ENCODE assay signal across 20 cellular contexts in the genomic region with DNA sequence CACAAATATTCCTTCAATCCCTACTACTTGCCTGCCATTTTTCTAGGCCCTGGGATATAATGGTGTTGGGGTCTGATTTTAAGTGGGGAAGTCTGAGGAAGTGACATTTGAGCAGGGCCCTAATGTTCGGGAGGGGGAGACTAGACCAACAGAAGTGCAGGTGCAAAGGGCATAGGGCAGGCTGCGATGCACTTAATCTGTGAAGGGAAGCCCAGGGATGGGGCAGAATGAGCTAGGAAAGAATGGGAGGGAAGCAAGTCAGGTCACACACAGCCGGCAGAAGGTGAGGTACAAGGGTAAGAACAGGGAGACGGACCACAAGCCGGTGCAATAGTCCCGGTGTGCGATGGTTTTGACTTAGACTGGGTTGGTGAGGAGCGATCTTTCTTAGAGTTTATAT.
DNase-seq lines count a peak whose midpoint lies in the region; FAIRE-seq and TF ChIP-seq lines count a peak whose summit lies in the region.
"Had no signal": no experiment of that assay in that cellular context is flagged by ENCODE, and none has a peak within 500 bp of the region (broad histone marks: within the 10 kb centered on the region; RNA-seq: fewer than 3 reads in every experiment).

No MANE protein-coding gene starts in this region.

- no peak overlapping the region for H2BK5ac ChIP-seq in H1 (ENCODE audit: low read depth, low read length)

- H3K36me3 ChIP-seq in right atrium auricular region (no peaks in the 10 kb centered on the region), H1 (ENCODE audit: control insufficient read depth in 2 of 4, insufficient read depth in 4 of 4, low read length in 3 of 4) (no peaks in the 10 kb centered on the region)
- H3K36me3 ChIP-seq: BLaER1 had no signal

- POLR2A ChIA-PET in H1 (lab: Charles Lee; ENCODE audit: partially characterized antibody) = interaction anchor here (2.0 kb wide), 1 partner anchor 136 kb away, joined by 5 read pairs; no protein-coding TSS in a partner anchor

- H3K4me2 ChIP-seq in H1 (ENCODE audit: insufficient read depth in 1 of 2, low read depth in 2 of 2, low read length in 2 of 2) = no peak overlapping the region
- H3K4me2 ChIP-seq: BLaER1 had no signal

- H2BK120ac ChIP-seq in H1 (replicated peaks; ENCODE audit: low read depth, low read length) = no peak overlapping the region

- H3K79me1 ChIP-seq in H1 (ENCODE audit: low read depth, low read length) = no peaks in the 10 kb centered on the region

- H2BK20ac ChIP-seq in H1 (ENCODE audit: low read length) = no peak overlapping the region

- no peaks in the 10 kb centered on the region for H3K27me3 ChIP-seq in right atrium auricular region
- H3K27me3 ChIP-seq in H1 (replicated peaks in 1 of 4; ENCODE audit: control insufficient read depth in 3 of 4, extremely low read depth in 1 of 4, insufficient read depth in 3 of 4, low read length in 3 of 4) = no peaks in the 10 kb centered on the region
- H3K27me3 ChIP-seq: BLaER1 had no signal

- peaks cover 0 to 29% of the 10 kb centered on the region in 2 donors for H3K4me1 ChIP-seq in right atrium auricular region
- H3K4me1 ChIP-seq in H1 (replicated peaks in 1 of 4; ENCODE audit: control insufficient read depth in 3 of 4, insufficient read depth in 4 of 4, low read length in 3 of 4) = no peaks in the 10 kb centered on the region
- H3K4me1 ChIP-seq: BLaER1 had no signal

- H2BK15ac ChIP-seq in H1 (ENCODE audit: low read length) = no peak overlapping the region

- H3K79me2 ChIP-seq in H1 (ENCODE audit: control insufficient read depth in 1 of 2, insufficient read depth in 2 of 2, low read length in 2 of 2) = no peaks in the 10 kb centered on the region

- TF ChIP-seq RAD21 in H1 (IDR thresholded peaks at IDR 0.05 in 1 of 2, conservative IDR thresholded peaks at IDR 0.05 in 1 of 2; ENCODE audit: low read depth in 2 of 2, low read length in 2 of 2) = no peak

- H4K20me1 ChIP-seq in H1 (replicated peaks in 1 of 2; ENCODE audit: control insufficient read depth in 1 of 2, insufficient read depth in 2 of 2, low read length in 2 of 2) = no peaks in the 10 kb centered on the region
- H4K20me1 ChIP-seq: BLaER1 had no signal

- no peak overlapping the region for H3K56ac ChIP-seq in H1 (replicated peaks; ENCODE audit: insufficient read length, low read depth, low read length)

- DNase-seq in cardiac septum (ENCODE audit: low spot score) = peak; percentile 54
- no peak for DNase-seq in right atrium auricular region (ENCODE audit: low spot score)
- no peak for DNase-seq in H1 (ENCODE audit: low read depth in 1 of 2, low spot score in 2 of 2)
- peak; percentile 71 for DNase-seq in mesenteric fat pad (ENCODE audit: low spot score)
- DNase-seq in stimulated activated CD4-positive, alpha-beta T cell treated with anti-CD3 and anti-CD28 coated beads, Interleukin-4, amount 100 ng/mL, for 1 hour = no peak
- DNase-seq in NCI-H226 = no peak
- DNase-seq: Caco-2; CD4-positive, CD25-positive, alpha-beta regulatory T cell; CD8-positive, alpha-beta T cell; DMS153; DND-41; GOT3; H7; HCEC 1CT had no signal

- no peak overlapping the region for H4K8ac ChIP-seq in H1 (ENCODE audit: extremely low read depth, insufficient read depth, low read length)

- no peak overlapping the region for H2AFZ ChIP-seq in H1 (ENCODE audit: low read length)

- H2AK5ac ChIP-seq in H1 (ENCODE audit: low read depth, low read length) = no peak overlapping the region

- H3K9me3 ChIP-seq in right atrium auricular region = no peaks in the 10 kb centered on the region
- H3K9me3 ChIP-seq in H1 (ENCODE audit: insufficient read depth in 2 of 2, low read depth in 1 of 2, low read length in 1 of 2) = no peaks in the 10 kb centered on the region
- H3K9me3 ChIP-seq: BLaER1, Caco-2 had no signal

- H3K4ac ChIP-seq in H1 (replicated peaks; ENCODE audit: insufficient read length, low read depth, low read length) = no peak overlapping the region

- WGBS in H1 (ENCODE audit: extremely low coverage in 1 of 2, insufficient coverage in 1 of 2, insufficient read length in 1 of 2, insufficient replicate concordance in 2 of 2, low coverage in 1 of 2, low lambda C conversion rate in 2 of 2, missing lambda C conversion rate in 1 of 2), 2 experiments = 91% methylated on average over 8 of the region's 8 CpGs; no CpG with 5 or more reads in 1 of the 2 experiments

- no peak overlapping the region for H3K18ac ChIP-seq in H1 (ENCODE audit: extremely low read depth, low read length)

- TF ChIP-seq CTCF in right atrium auricular region (IDR thresholded peaks at IDR 0.05) (no peak), H1 (IDR thresholded peaks at IDR 0.05; ENCODE audit: control extremely low read depth in 1 of 3, insufficient read depth in 1 of 3, low read depth in 1 of 3, low read length in 3 of 3) (no peak)

- H3K27ac ChIP-seq in right atrium auricular region = no peak overlapping the region
- H3K27ac ChIP-seq in H1 (ENCODE audit: low read depth, low read length) = no peak overlapping the region
- H3K27ac ChIP-seq: 22Rv1, BLaER1, C4-2B had no signal

- TF ChIP-seq EP300 in H1 (IDR thresholded peaks at IDR 0.05; ENCODE audit: borderline replicate concordance in 1 of 2, low read depth in 2 of 2, low read length in 2 of 2) = no peak

- no peak overlapping the region for H3K14ac ChIP-seq in H1 (ENCODE audit: insufficient read length)

- H2BK12ac ChIP-seq in H1 (ENCODE audit: low read depth, low read length) = no peak overlapping the region

- intact Hi-C loops in cardiac septum (cut with DNase I) = no loop called here

- H3K23ac ChIP-seq in H1 (ENCODE audit: insufficient read length) = no peak overlapping the region

- TF ChIP-seq POLR2A in H1 (IDR thresholded peaks at IDR 0.05; ENCODE audit: control extremely low read depth in 1 of 2, low read depth in 2 of 2, low read length in 2 of 2) = no peak

- no peak for FAIRE-seq in H1 (lab: Jason Lieb, UNC)
- FAIRE-seq: A204.1, G401.6, GM12892 had no signal

- no peaks in the 10 kb centered on the region for H3K23me2 ChIP-seq in H1 (ENCODE audit: low read depth, low read length)

- peak overlapping the region; percentile 39 for H4K91ac ChIP-seq in H1 (replicated peaks; ENCODE audit: insufficient read length, low read length)

- H3K9ac ChIP-seq in H1 (replicated peaks in 1 of 4; ENCODE audit: extremely low read depth in 1 of 4, low read depth in 3 of 4, low read length in 3 of 4) = no peak overlapping the region
- H3K9ac ChIP-seq: BLaER1 had no signal

- no peak overlapping the region for H3K4me3 ChIP-seq in right atrium auricular region
- no peak overlapping the region for H3K4me3 ChIP-seq in H1 (ENCODE audit: extremely low read depth in 1 of 4, insufficient read depth in 2 of 4, low read depth in 3 of 4, low read length in 4 of 4)
- H3K4me3 ChIP-seq: BLaER1 had no signal

- H4K5ac ChIP-seq in H1 (ENCODE audit: insufficient read length, low read depth, low read length) = no peak overlapping the region

- CTCF ChIA-PET in H1 (lab: Charles Lee; ENCODE audit: partially characterized antibody) = interaction anchor here (1.0 to 12.8 kb wide), 4 partner anchors 135 to 175 kb away, joined by 3 to 199 read pairs (median 4); no protein-coding TSS in a partner anchor

TF ChIP-seq in H1, 55 proteins besides CTCF, POLR2A, EP300 and RAD21:
- TF ChIP-seq BCL11A (IDR thresholded peaks at IDR 0.05; ENCODE audit: low read depth in 2 of 2, low read length in 2 of 2) (no peak), CTBP2 (IDR thresholded peaks at IDR 0.05; ENCODE audit: borderline replicate concordance, insufficient read depth, insufficient read length, low read length) (no peak), RFX5 (IDR thresholded peaks at IDR 0.05; ENCODE audit: borderline replicate concordance, low read depth, low read length) (no peak), FOSL1 (IDR thresholded peaks at IDR 0.05; ENCODE audit: insufficient read depth, low read depth, low read length) (no peak), RNF2 (IDR thresholded peaks at IDR 0.05; ENCODE audit: borderline replicate concordance, low read depth, low read length, missing control alignments, poor library complexity, severe bottlenecking) (no peak), HDAC6 (IDR thresholded peaks at IDR 0.05; ENCODE audit: low read depth, low read length) (no peak), TBP (IDR thresholded peaks at IDR 0.05; ENCODE audit: low read depth, low read length) (no peak), NANOG (IDR thresholded peaks at IDR 0.05; ENCODE audit: insufficient read depth, low read depth, low read length, poor library complexity, severe bottlenecking) (no peak), TAF7 (optimal IDR thresholded peaks at IDR 0.05; ENCODE audit: borderline replicate concordance, low read depth, low read length) (no peak), SP2 (IDR thresholded peaks at IDR 0.05; ENCODE audit: low read length) (no peak), ATF2 (IDR thresholded peaks at IDR 0.05; ENCODE audit: low read length) (no peak), KDM4A (IDR thresholded peaks at IDR 0.05; ENCODE audit: low read depth, low read length, severe bottlenecking) (no peak), TEAD4 (IDR thresholded peaks at IDR 0.05; ENCODE audit: low read depth, low read length) (no peak), GTF2F1 (IDR thresholded peaks at IDR 0.05; ENCODE audit: borderline replicate concordance, low read depth, low read length) (no peak)
- TF ChIP-seq, protein P1, sequence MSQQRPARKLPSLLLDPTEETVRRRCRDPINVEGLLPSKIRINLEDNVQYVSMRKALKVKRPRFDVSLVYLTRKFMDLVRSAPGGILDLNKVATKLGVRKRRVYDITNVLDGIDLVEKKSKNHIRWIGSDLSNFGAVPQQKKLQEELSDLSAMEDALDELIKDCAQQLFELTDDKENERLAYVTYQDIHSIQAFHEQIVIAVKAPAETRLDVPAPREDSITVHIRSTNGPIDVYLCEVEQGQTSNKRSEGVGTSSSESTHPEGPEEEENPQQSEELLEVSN (IDR thresholded peaks at IDR 0.05) = no peak
TF ChIP-seq in H1: peak in this region for 0.

Comparison
In these comparisons a context has a peak if more than half of its experiments do, and no peak if none do; other contexts are left out.
1. DNase-seq: peak in cardiac septum (single experiment) and mesenteric fat pad (single experiment); none in right atrium auricular region (single experiment), H1 (0 of 2), stimulated activated CD4-positive, alpha-beta T cell treated with anti-CD3 and anti-CD28 coated beads, Interleukin-4, amount 100 ng/mL, for 1 hour (single experiment) and NCI-H226 (single experiment).